7 cellular contexts compared by ENCODE assay signal in the genomic region with DNA sequence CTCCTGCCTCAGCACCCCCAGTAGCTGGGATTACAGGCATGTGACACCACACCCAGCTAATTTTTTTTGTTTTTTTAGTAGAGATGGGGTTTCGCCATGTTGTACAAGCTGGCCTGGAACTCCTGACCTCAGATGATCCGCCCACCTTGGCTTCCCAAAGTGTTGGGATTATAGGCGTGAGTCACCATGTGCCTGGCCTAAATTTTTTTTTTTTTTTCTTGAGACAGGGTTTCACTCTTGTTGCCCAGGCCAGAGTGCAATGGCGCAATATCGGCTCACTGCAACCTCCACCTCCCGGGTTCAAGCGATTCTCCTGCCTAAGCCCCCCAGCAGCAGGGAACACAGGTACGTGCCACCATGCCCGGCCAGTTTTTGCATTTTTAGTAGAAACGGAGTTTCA. TPM values are rescaled to one million over a fixed set of nuclear protein-coding genes. Genes with fewer than 3 reads are reported as not detected.
DNase-seq lines count a peak whose midpoint lies in the region; ATAC-seq and TF ChIP-seq lines count a peak whose summit lies in the region.
"Not testable (repeated sequence)": the region's sequence is repeated elsewhere in the genome, so short reads cannot be mapped to it uniquely, and the experiment has no call there.

No MANE protein-coding gene starts in this region.

- CTCF ChIA-PET in PC-3 (lab: Charles Lee), result interaction anchor here (0.7 kb wide), 1 partner anchor 166 kb away, joined by 3 read pairs; no protein-coding TSS in a partner anchor
- CTCF ChIA-PET in activated CD8-positive, alpha-beta T cell treated with anti-CD3 and anti-CD28 coated beads, Interleukin-2, amount 10 ng/mL, durations not matched to agents 7 days and 5 days (lab: Charles Lee), result not testable (repeated sequence)

- H3K4me2 ChIP-seq in PC-3 (ENCODE audit: low read length), result not testable (repeated sequence)

- DNase-seq in Daoy (ENCODE audit: low read depth), result peak; percentile 58
- peak; percentile 72 for DNase-seq in HCEC 1CT
- peak; percentile 78 for DNase-seq in LHCN-M2 (ENCODE audit: low read depth)
- peak; percentile 58 for DNase-seq in PC-3
- DNase-seq in activated CD8-positive, alpha-beta T cell treated with anti-CD3 and anti-CD28 coated beads, Interleukin-2, amount 10 ng/mL, durations not matched to agents 7 days and 5 days, result peak; percentile 2
- peak; percentile 28 for DNase-seq in epithelial cell of esophagus (ENCODE audit: low read depth)
- DNase-seq in fibroblast of the conjunctiva (ENCODE audit: low read depth), result peak; percentile 36

- H3K9me3 Mint-ChIP-seq in activated CD8-positive, alpha-beta T cell treated with anti-CD3 and anti-CD28 coated beads, Interleukin-2, amount 10 ng/mL, durations not matched to agents 7 days and 5 days (ENCODE audit: insufficient read depth), result not testable (repeated sequence)

- H3F3A ChIP-seq in PC-3 (ENCODE audit: low read length, unreplicated experiment), result not testable (repeated sequence)

- TF ChIP-seq CTCF in PC-3 (conservative IDR thresholded peaks at IDR 0.05; ENCODE audit: low read depth, low read length); epithelial cell of esophagus (IDR thresholded peaks at IDR 0.05; ENCODE audit: insufficient read depth, low read depth, low read length, missing control alignments): not testable (repeated sequence)

- POLR2A ChIA-PET in PC-3 (lab: Charles Lee; ENCODE audit: unreplicated experiment); activated CD8-positive, alpha-beta T cell treated with anti-CD3 and anti-CD28 coated beads, Interleukin-2, amount 10 ng/mL, durations not matched to agents 7 days and 5 days (lab: Charles Lee): not testable (repeated sequence)

- H3K27ac ChIP-seq in PC-3 (ENCODE audit: low read length), result not testable (repeated sequence)

- not testable (repeated sequence) for ATAC-seq in PC-3; activated CD8-positive, alpha-beta T cell treated with anti-CD3 and anti-CD28 coated beads, Interleukin-2, amount 10 ng/mL, durations not matched to agents 7 days and 5 days

- H3K9me2 ChIP-seq in PC-3 (replicated peaks; ENCODE audit: low read length), result not testable (repeated sequence)

- not testable (repeated sequence) for H4K20me1 ChIP-seq in PC-3 (ENCODE audit: low read length)

- peaks cover 13% of the 10 kb centered on the region for H3K36me3 Mint-ChIP-seq in activated CD8-positive, alpha-beta T cell treated with anti-CD3 and anti-CD28 coated beads, Interleukin-2, amount 10 ng/mL, durations not matched to agents 7 days and 5 days (ENCODE audit: low read depth)

- not testable (repeated sequence) for H2AFZ ChIP-seq in PC-3 (ENCODE audit: low read length)

- H3K4me3 Mint-ChIP-seq in activated CD8-positive, alpha-beta T cell treated with anti-CD3 and anti-CD28 coated beads, Interleukin-2, amount 10 ng/mL, durations not matched to agents 7 days and 5 days, result not testable (repeated sequence)

- H3K36me3 ChIP-seq in PC-3 (ENCODE audit: low read depth, low read length), result not testable (repeated sequence)

- not testable (repeated sequence) for H3K4me3 ChIP-seq in PC-3 (ENCODE audit: low read length); epithelial cell of esophagus (ENCODE audit: low read length)

- H3K4me1 ChIP-seq in PC-3 (ENCODE audit: insufficient read depth, low read length), result peaks cover 41% of the 10 kb centered on the region

- not testable (repeated sequence) for H3K27ac Mint-ChIP-seq in activated CD8-positive, alpha-beta T cell treated with anti-CD3 and anti-CD28 coated beads, Interleukin-2, amount 10 ng/mL, durations not matched to agents 7 days and 5 days

- intact Hi-C loops in PC-3 (cut with micrococcal nuclease), result not testable (repeated sequence)

- not testable (repeated sequence) for BruUV-seq in PC-3 (replicated peaks; lab: Mats Ljungman, UMichigan)

- not testable (repeated sequence) for H3K9me3 ChIP-seq in PC-3 (ENCODE audit: low read length)

- H3K27me3 ChIP-seq in PC-3 (ENCODE audit: low read length), result not testable (repeated sequence)

- H3K79me2 ChIP-seq in PC-3 (ENCODE audit: low read length), result peaks cover 25% of the 10 kb centered on the region; the same call in 1 of the 2 replicates

- not testable (repeated sequence) for H3K9ac ChIP-seq in PC-3 (ENCODE audit: low read length)

- H3K4me1 Mint-ChIP-seq in activated CD8-positive, alpha-beta T cell treated with anti-CD3 and anti-CD28 coated beads, Interleukin-2, amount 10 ng/mL, durations not matched to agents 7 days and 5 days (ENCODE audit: low read depth), result peaks cover 15% of the 10 kb centered on the region

- not testable (repeated sequence) for H3K27me3 Mint-ChIP-seq in activated CD8-positive, alpha-beta T cell treated with anti-CD3 and anti-CD28 coated beads, Interleukin-2, amount 10 ng/mL, durations not matched to agents 7 days and 5 days (ENCODE audit: low read depth)

RNA-seq across cellular contexts. Expression of a gene that starts 4.8 kb away (rescaled TPM):
- 4.8 and 5.4 TPM in 2 replicates for total RNA-seq in Daoy (2014; rRNA removed; shearing (Covaris generic))
- 24.4 and 26.4 TPM in 2 replicates for total RNA-seq in LHCN-M2 (2014; rRNA removed)
- polyA plus RNA-seq in LHCN-M2 (2012), result 26.5 TPM
- 15.2 and 24.0 TPM in 2 replicates for total RNA-seq in PC-3 (2014; rRNA removed)
- total RNA-seq in activated CD8-positive, alpha-beta T cell treated with anti-CD3 and anti-CD28 coated beads, Interleukin-2, amount 10 ng/mL, durations not matched to agents 7 days and 5 days, result 1 to 10 TPM; 6.5 to 8.6 TPM

RNA-seq across cellular contexts. Expression of a gene that starts 44.9 kb away (rescaled TPM):
- total RNA-seq in Daoy (2014; rRNA removed; shearing (Covaris generic)), result 107 and 165 TPM in 2 replicates
- total RNA-seq in LHCN-M2 (2014; rRNA removed) (176 and 184 TPM in 2 replicates), PC-3 (2014; rRNA removed) (146 and 148 TPM in 2 replicates)
- polyA plus RNA-seq in LHCN-M2 (2012), result 54.1 TPM
- total RNA-seq in activated CD8-positive, alpha-beta T cell treated with anti-CD3 and anti-CD28 coated beads, Interleukin-2, amount 10 ng/mL, durations not matched to agents 7 days and 5 days, result 10 to 100 TPM; 66.2 to 68.7 TPM

Comparison
In these comparisons a context has a peak if more than half of its experiments do, and no peak if none do; other contexts are left out.
1. DNase-seq: peak in every context shown above with its lines; median percentile 78 in LHCN-M2; 72 in HCEC 1CT; 58 in Daoy; 58 in PC-3; 36 in fibroblast of the conjunctiva; 28 in epithelial cell of esophagus; 2 in activated CD8-positive, alpha-beta T cell treated with anti-CD3 and anti-CD28 coated beads, Interleukin-2, amount 10 ng/mL, durations not matched to agents 7 days and 5 days.